In genomic region chr16:54576776-54577175, GRCh38 we compare ENCODE assay signal across 19 cellular contexts.
DNase-seq lines count a peak whose midpoint lies in the region; ATAC-seq and TF ChIP-seq lines count a peak whose summit lies in the region.
"Had no signal": no experiment of that assay in that cellular context is flagged by ENCODE, and none has a peak within 500 bp of the region (broad histone marks: within the 10 kb centered on the region; RNA-seq: fewer than 3 reads in every experiment).

No MANE protein-coding gene starts in this region.

- H3K9me2 ChIP-seq in GM23338 (ENCODE audit: insufficient read depth), result no peaks in the 10 kb centered on the region

- no peaks in the 10 kb centered on the region; the same call in 1 of the 2 replicates for H4K20me1 ChIP-seq in GM23338 (replicated peaks; ENCODE audit: insufficient read depth)

- H3K9me3 Mint-ChIP-seq in GM23338, result no peaks in the 10 kb centered on the region; the same call in 1 of the 3 replicates
- no peaks in the 10 kb centered on the region for H3K9me3 Mint-ChIP-seq in activated CD8-positive, alpha-beta T cell treated with anti-CD3 and anti-CD28 coated beads, Interleukin-2, amount 10 ng/mL, durations not matched to agents 7 days and 5 days (ENCODE audit: insufficient read depth)
- H3K9me3 Mint-ChIP-seq: CD4-positive, alpha-beta T cell; HFFc6 had no signal

- no peak overlapping the region for H3K27ac Mint-ChIP-seq in GM23338
- H3K27ac Mint-ChIP-seq in activated CD8-positive, alpha-beta T cell treated with anti-CD3 and anti-CD28 coated beads, Interleukin-2, amount 10 ng/mL, durations not matched to agents 7 days and 5 days, result no peak overlapping the region
- H3K27ac Mint-ChIP-seq: B cell; CD4-positive, alpha-beta T cell; HFFc6 had no signal

- H3K27me3 ChIP-seq in GM23338 (ENCODE audit: insufficient read depth), result peaks cover 6% of the 10 kb centered on the region; the same call in 1 of the 2 replicates
- H3K27me3 ChIP-seq in iPS-20b (ENCODE audit: insufficient read depth, low read length), result peaks cover 28% of the 10 kb centered on the region; the same call in 1 of the 2 replicates
- no peaks in the 10 kb centered on the region for H3K27me3 ChIP-seq in neuron (ENCODE audit: insufficient read depth, low read length)

- H3K79me2 ChIP-seq in GM23338 (replicated peaks; ENCODE audit: insufficient read depth), result no peaks in the 10 kb centered on the region

- H3K9me3 ChIP-seq in iPS-20b (ENCODE audit: insufficient read depth, low read depth, low read length) (no peaks in the 10 kb centered on the region), neuron (ENCODE audit: low read length) (no peaks in the 10 kb centered on the region)

- peak overlapping the region; percentile 52; the same call in 1 of the 2 replicates for H3K4me2 ChIP-seq in GM23338

- H3K4me3 ChIP-seq in GM23338, result 0 out of 2 replicates have a peak overlapping the region, but pooled peaks have one; percentile 16
- 0 out of 2 replicates have a peak overlapping the region, but pooled peaks have one; percentile 9 for H3K4me3 ChIP-seq in iPS-20b (ENCODE audit: low read length)
- peak overlapping the region; percentile 28 for H3K4me3 ChIP-seq in neuron (ENCODE audit: low read length)
- H3K4me3 ChIP-seq: GM12878 had no signal

- POLR2A ChIA-PET in activated CD8-positive, alpha-beta T cell treated with anti-CD3 and anti-CD28 coated beads, Interleukin-2, amount 10 ng/mL, durations not matched to agents 7 days and 5 days (lab: Charles Lee), result no interaction called here

- ATAC-seq in GM23338, result no peak; the same call in 2 of the 3 replicates
- ATAC-seq in activated CD8-positive, alpha-beta T cell treated with anti-CD3 and anti-CD28 coated beads, Interleukin-2, amount 10 ng/mL, durations not matched to agents 7 days and 5 days, result no peak
- ATAC-seq: GM12878 had no signal

- H3K9ac ChIP-seq in iPS-20b (ENCODE audit: low read depth, low read length), result no peak overlapping the region

- peaks cover 16% of the 10 kb centered on the region for H3K4me1 ChIP-seq in GM23338 (ENCODE audit: insufficient read depth)
- H3K4me1 ChIP-seq in iPS-20b (ENCODE audit: insufficient read depth, low read length), result peaks cover 10% of the 10 kb centered on the region; the same call in 1 of the 2 replicates
- peaks cover 29% of the 10 kb centered on the region for H3K4me1 ChIP-seq in neuron (ENCODE audit: insufficient read depth, low read length)

- H3K27me3 Mint-ChIP-seq in GM23338 (ENCODE audit: insufficient read depth, low read depth, poor library complexity), result peaks cover 8% of the 10 kb centered on the region
- peaks cover 7% of the 10 kb centered on the region for H3K27me3 Mint-ChIP-seq in activated CD8-positive, alpha-beta T cell treated with anti-CD3 and anti-CD28 coated beads, Interleukin-2, amount 10 ng/mL, durations not matched to agents 7 days and 5 days (ENCODE audit: low read depth)

- no peak overlapping the region for H3K4me3 Mint-ChIP-seq in GM23338
- no peak overlapping the region for H3K4me3 Mint-ChIP-seq in activated CD8-positive, alpha-beta T cell treated with anti-CD3 and anti-CD28 coated beads, Interleukin-2, amount 10 ng/mL, durations not matched to agents 7 days and 5 days
- H3K4me3 Mint-ChIP-seq: B cell; CD4-positive, alpha-beta T cell; HFFc6 had no signal

- H3K4me1 Mint-ChIP-seq in GM23338, result peaks cover 20% of the 10 kb centered on the region
- H3K4me1 Mint-ChIP-seq in activated CD8-positive, alpha-beta T cell treated with anti-CD3 and anti-CD28 coated beads, Interleukin-2, amount 10 ng/mL, durations not matched to agents 7 days and 5 days (ENCODE audit: low read depth), result no peaks in the 10 kb centered on the region
- H3K4me1 Mint-ChIP-seq: B cell had no signal

- peak overlapping the region; percentile 88; the same call in 1 of the 2 replicates for H2AFZ ChIP-seq in GM23338
- H2AFZ ChIP-seq in neuron (ENCODE audit: low read depth, low read length), result peak overlapping the region; percentile 43

- CTCF ChIA-PET in activated CD8-positive, alpha-beta T cell treated with anti-CD3 and anti-CD28 coated beads, Interleukin-2, amount 10 ng/mL, durations not matched to agents 7 days and 5 days (lab: Charles Lee), result no interaction called here

- H3K36me3 ChIP-seq in GM23338 (ENCODE audit: insufficient read depth) (no peaks in the 10 kb centered on the region), iPS-20b (ENCODE audit: insufficient read depth, low read depth, low read length) (no peaks in the 10 kb centered on the region), neuron (ENCODE audit: insufficient read depth, low read length) (no peaks in the 10 kb centered on the region)

- H3F3A ChIP-seq in GM23338 (replicated peaks; ENCODE audit: low read depth), result no peaks in the 10 kb centered on the region; the same call in 1 of the 2 replicates

- H3K36me3 Mint-ChIP-seq in GM23338 (ENCODE audit: low read depth), result no peaks in the 10 kb centered on the region
- H3K36me3 Mint-ChIP-seq in activated CD8-positive, alpha-beta T cell treated with anti-CD3 and anti-CD28 coated beads, Interleukin-2, amount 10 ng/mL, durations not matched to agents 7 days and 5 days (ENCODE audit: low read depth), result no peaks in the 10 kb centered on the region

- H3K27ac ChIP-seq in GM23338 (ENCODE audit: low read depth) (no peak overlapping the region), iPS-20b (ENCODE audit: low read length) (no peak overlapping the region)
- H3K27ac ChIP-seq: HL-60 had no signal

- DNase-seq in GM23338 (ENCODE audit: low spot score), result no peak
- DNase-seq in NCI-H82 treated with DMSO at 0.1 percent for 48 hours (lab: John Stamatoyannopoulos, UW; ENCODE audit: unreplicated experiment), result peak; percentile 33
- no peak for DNase-seq in DMS153 (lab: John Stamatoyannopoulos, UW)
- no peak for DNase-seq in NCI-H446 treated with DMSO at 0.1 percent for 48 hours (lab: John Stamatoyannopoulos, UW)
- DNase-seq in SKM-1 treated with dmso at 0.1 percent for 144 hours (lab: John Stamatoyannopoulos, UW; ENCODE audit: unreplicated experiment), result no peak
- DNase-seq in activated CD8-positive, alpha-beta T cell treated with anti-CD3 and anti-CD28 coated beads, Interleukin-2, amount 10 ng/mL, durations not matched to agents 7 days and 5 days, result no peak
- DNase-seq: C1 segment of cervical spinal cord; Calu3; CD4-positive, alpha-beta T cell; DMS 273 treated with DMSO at 0.1 percent for 48 hours; DMS79; HCEC 1CT; HFFc6; IMR-90 had no signal

- no peak for TF ChIP-seq CTCF in GM23338 (conservative IDR thresholded peaks at IDR 0.05; ENCODE audit: low read depth in 2 of 2)

TF ChIP-seq in GM23338, 12 proteins besides CTCF, POLR2A, EP300 and RAD21 (continues in another document):
- TF ChIP-seq ZNF331 (CRISPR knock-in tag; IDR thresholded peaks at IDR 0.05; ENCODE audit: low read depth) (no peak), REST (IDR thresholded peaks at IDR 0.05; ENCODE audit: unreplicated experiment) (no peak), NANOG (IDR thresholded peaks at IDR 0.05; ENCODE audit: borderline replicate concordance) (no peak), STAT1 (IDR thresholded peaks at IDR 0.05; ENCODE audit: unreplicated experiment) (no peak), JUNB (IDR thresholded peaks at IDR 0.05; ENCODE audit: unreplicated experiment) (no peak), EZH2phosphoT487 (IDR thresholded peaks at IDR 0.05; ENCODE audit: unreplicated experiment) (no peak), ETS1 (IDR thresholded peaks at IDR 0.05) (no peak), EZH2 (IDR thresholded peaks at IDR 0.05; ENCODE audit: low read depth, unreplicated experiment) (no peak), ZNF114 (CRISPR knock-in tag; IDR thresholded peaks at IDR 0.05) (no peak), POLR2AphosphoS5 (IDR thresholded peaks at IDR 0.05; ENCODE audit: low read depth) (no peak)
